8 cellular contexts compared by ENCODE assay signal in the genomic region with DNA sequence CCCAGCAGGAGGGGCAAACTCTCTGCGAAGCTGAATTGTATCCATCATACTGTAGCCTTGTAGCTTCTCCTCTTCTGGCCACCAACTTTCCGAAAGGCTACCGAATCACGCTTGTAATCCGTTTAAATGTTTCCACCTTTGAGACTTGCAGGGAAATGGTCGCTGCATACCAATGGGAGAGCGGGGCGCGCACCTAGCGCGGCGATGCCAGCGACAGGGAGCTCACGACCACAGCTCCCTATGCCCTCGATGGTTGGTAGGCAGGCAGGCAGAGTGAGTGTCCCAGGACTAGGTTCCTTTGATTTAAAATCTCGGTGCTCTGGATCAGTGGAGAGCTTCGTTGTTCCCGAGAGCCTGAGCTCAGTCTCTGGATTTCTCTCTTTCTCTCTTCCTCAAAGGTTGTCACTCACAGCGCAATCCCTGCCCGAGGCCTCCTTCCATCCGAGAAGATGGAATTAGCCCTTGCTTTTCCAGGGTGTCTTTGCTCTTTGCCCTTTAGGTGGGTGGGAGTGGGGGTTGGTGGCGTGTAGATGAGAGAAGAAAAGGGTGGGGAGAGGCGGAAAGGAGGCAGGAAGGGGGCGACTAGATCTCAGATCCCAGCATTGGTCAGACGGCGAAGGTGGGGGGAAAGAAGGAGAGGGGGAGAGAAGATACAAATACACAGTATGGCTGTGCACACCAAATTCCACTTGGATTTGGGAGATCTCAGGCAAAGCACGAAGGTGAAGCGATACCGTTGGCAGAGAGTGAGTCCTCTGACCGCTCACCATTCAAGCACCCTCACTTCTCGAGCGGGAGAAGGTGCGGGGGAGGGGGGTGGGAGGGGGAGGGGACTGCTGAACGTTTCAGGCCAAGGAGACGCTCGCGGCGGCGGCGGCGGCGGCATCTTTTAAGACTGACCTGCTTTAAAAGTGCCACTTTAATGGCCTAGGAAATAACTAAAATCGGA. TPM values are rescaled to one million over a fixed set of nuclear protein-coding genes. Genes with fewer than 3 reads are reported as not detected.
DNase-seq lines count a peak whose midpoint lies in the region; ATAC-seq and TF ChIP-seq lines count a peak whose summit lies in the region.

Gene SLITRK3, minus strand, starts transcription at position 757 of the 949 bp plus-strand sequence. CDS start 5,554 bp downstream, outside the sequence.

- H3K4me3 Mint-ChIP-seq in CD4-positive, alpha-beta T cell: peak within 1 kb of the TSS; percentile 21
- H3K4me3 Mint-ChIP-seq in CD14-positive monocyte: peak within 1 kb of the TSS in 1 of 2 donors; percentile 84

- peaks cover 3% of the 10 kb centered on the region in 2 donors for H3K4me1 ChIP-seq in esophagus (ENCODE audit: control insufficient read depth in 2 of 2, insufficient read depth in 2 of 2, low read length in 1 of 2)

- H3K36me3 ChIP-seq in esophagus (ENCODE audit: control insufficient read depth in 2 of 2, insufficient read depth in 2 of 2, low read length in 1 of 2) (no peaks in the 10 kb centered on the region), neural cell (ENCODE audit: insufficient read depth, low read length) (no peaks in the 10 kb centered on the region)

- intact Hi-C loops in CD4-positive, alpha-beta T cell (cut with DNase I, micrococcal nuclease): no loop called here
- intact Hi-C loops in CD14-positive monocyte (cut with micrococcal nuclease): no loop called here

- DNase-seq in CD4-positive, alpha-beta T cell: no peak
- DNase-seq in NCI-H146 (lab: John Stamatoyannopoulos, UW) (peak; percentile 61), CD14-positive monocyte (ENCODE audit: low spot score) (no peak), activated gamma-delta T cell (lab: John Stamatoyannopoulos, UW) (no peak)
- no peak for DNase-seq in stimulated activated CD4-positive, alpha-beta T cell treated with anti-CD3 and anti-CD28 coated beads, Interleukin-2, amount 100 ng/mL, for 48 hours

- H3K4me3 ChIP-seq in esophagus (ENCODE audit: low read depth in 1 of 2, low read length in 2 of 2): peak within 1 kb of the TSS; percentile 32 to 56
- peak within 1 kb of the TSS; percentile 73 for H3K4me3 ChIP-seq in neural cell (ENCODE audit: low read length)

- H3K4me1 Mint-ChIP-seq in CD4-positive, alpha-beta T cell (ENCODE audit: low read depth): peaks cover 30% of the 10 kb centered on the region
- H3K4me1 Mint-ChIP-seq in CD14-positive monocyte: peaks cover 17% of the 10 kb centered on the region

- no peak for TF ChIP-seq EP300 in neural cell (conservative IDR thresholded peaks at IDR 0.05; ENCODE audit: poor library complexity, severe bottlenecking)

- peaks cover 47% of the 10 kb centered on the region for H3K27me3 ChIP-seq in CD4-positive, alpha-beta T cell (ENCODE audit: control insufficient read depth, insufficient read depth, low read length)
- H3K27me3 ChIP-seq in esophagus (ENCODE audit: control insufficient read depth in 1 of 2, insufficient read depth in 2 of 2, low read length in 2 of 2) (peaks cover 0 to 16% of the 10 kb centered on the region in 2 donors), neural cell (ENCODE audit: insufficient read depth, low read depth, low read length) (peaks cover 56% of the 10 kb centered on the region)

- POLR2A ChIA-PET in CD4-positive, alpha-beta T cell (lab: Charles Lee): no interaction called here

- no peak for TF ChIP-seq CTCF in CD4-positive, alpha-beta T cell (IDR thresholded peaks at IDR 0.05)
- TF ChIP-seq CTCF in neural cell (IDR thresholded peaks at IDR 0.05; ENCODE audit: poor library complexity, severe bottlenecking) (no peak), CD14-positive monocyte (IDR thresholded peaks at IDR 0.05) (no peak)

- H3K27me3 Mint-ChIP-seq in CD4-positive, alpha-beta T cell: peaks cover 68% of the 10 kb centered on the region
- peaks cover 67 to 75% (median 73%) of the 10 kb centered on the region in 3 donors for H3K27me3 Mint-ChIP-seq in CD14-positive monocyte (ENCODE audit: low read depth in 3 of 3)

- peak within 1 kb of the TSS; percentile 35 for H2AFZ ChIP-seq in neural cell (ENCODE audit: low read depth, low read length)

- WGBS in esophagus, 2 donors: 5% methylated on average over 43 of the region's 43 CpGs

- no peak for ATAC-seq in CD4-positive, alpha-beta T cell (ENCODE audit: poor library complexity)
- ATAC-seq in GM18498 (IDR thresholded peaks at IDR 0.05; ENCODE audit: unreplicated experiment): no peak

- H3F3A ChIP-seq in neural cell (ENCODE audit: insufficient read depth, low read length, poor library complexity, severe bottlenecking): no peaks in the 10 kb centered on the region

- peaks cover 2% of the 10 kb centered on the region for H3K9me3 Mint-ChIP-seq in CD4-positive, alpha-beta T cell
- peaks cover 0 to 20% (median 10%) of the 10 kb centered on the region in 7 donors for H3K9me3 Mint-ChIP-seq in CD14-positive monocyte

- peak within 1 kb of the TSS; percentile 62 for H3K9ac ChIP-seq in neural cell (ENCODE audit: low read length)

- H3K4me2 ChIP-seq in neural cell (ENCODE audit: low read length): peak within 1 kb of the TSS; percentile 76

- H4K20me1 ChIP-seq in neural cell (ENCODE audit: insufficient read depth): no peaks in the 10 kb centered on the region

- no peaks in the 10 kb centered on the region for H3K36me3 Mint-ChIP-seq in CD4-positive, alpha-beta T cell (ENCODE audit: low read depth)
- no peaks in the 10 kb centered on the region for H3K36me3 Mint-ChIP-seq in CD14-positive monocyte

- H3K79me2 ChIP-seq in neural cell (replicated peaks; ENCODE audit: insufficient read depth, low read length): no peaks in the 10 kb centered on the region

- CTCF ChIA-PET in CD4-positive, alpha-beta T cell (lab: Charles Lee): no interaction called here

- no peaks in the 10 kb centered on the region for H3K9me2 ChIP-seq in neural cell (ENCODE audit: insufficient read depth, low read length)

- no peak within 1 kb of the TSS for H3K27ac ChIP-seq in CD4-positive, alpha-beta T cell (ENCODE audit: low read depth, low read length)
- peak within 1 kb of the TSS; percentile 20 to 21 for H3K27ac ChIP-seq in esophagus (ENCODE audit: low read depth in 2 of 2, low read length in 1 of 2)
- H3K27ac ChIP-seq in neural cell (ENCODE audit: low read length): peak within 1 kb of the TSS; percentile 27

- no peak for TF ChIP-seq RAD21 in neural cell (conservative IDR thresholded peaks at IDR 0.05)

- H3K9me3 ChIP-seq in CD4-positive, alpha-beta T cell (ENCODE audit: control insufficient read depth, low read length): no peaks in the 10 kb centered on the region
- H3K9me3 ChIP-seq in esophagus (ENCODE audit: control insufficient read depth in 2 of 2, insufficient read depth in 1 of 2, low read depth in 1 of 2, low read length in 1 of 2) (no peaks in the 10 kb centered on the region), neural cell (ENCODE audit: low read length) (no peaks in the 10 kb centered on the region)

- H3K27ac Mint-ChIP-seq in CD4-positive, alpha-beta T cell: no peak within 1 kb of the TSS
- peak within 1 kb of the TSS in 1 of 7 donors; percentile 52 for H3K27ac Mint-ChIP-seq in CD14-positive monocyte

TF ChIP-seq in neural cell, 6 proteins besides CTCF, POLR2A, EP300 and RAD21:
- TF ChIP-seq MXI1 (conservative IDR thresholded peaks at IDR 0.05; ENCODE audit: poor library complexity, severe bottlenecking) (peak; percentile 38), EZH2 (IDR thresholded peaks at IDR 0.05; ENCODE audit: borderline replicate concordance, insufficient read depth, low read length, poor library complexity, severe bottlenecking) (no peak), POLR2AphosphoS5 (IDR thresholded peaks at IDR 0.05) (peak; percentile 29), SMC3 (conservative IDR thresholded peaks at IDR 0.05; ENCODE audit: poor library complexity) (no peak), TAF1 (IDR thresholded peaks at IDR 0.05; ENCODE audit: low read depth) (peak; percentile 20)
- TF ChIP-seq, protein P1, sequence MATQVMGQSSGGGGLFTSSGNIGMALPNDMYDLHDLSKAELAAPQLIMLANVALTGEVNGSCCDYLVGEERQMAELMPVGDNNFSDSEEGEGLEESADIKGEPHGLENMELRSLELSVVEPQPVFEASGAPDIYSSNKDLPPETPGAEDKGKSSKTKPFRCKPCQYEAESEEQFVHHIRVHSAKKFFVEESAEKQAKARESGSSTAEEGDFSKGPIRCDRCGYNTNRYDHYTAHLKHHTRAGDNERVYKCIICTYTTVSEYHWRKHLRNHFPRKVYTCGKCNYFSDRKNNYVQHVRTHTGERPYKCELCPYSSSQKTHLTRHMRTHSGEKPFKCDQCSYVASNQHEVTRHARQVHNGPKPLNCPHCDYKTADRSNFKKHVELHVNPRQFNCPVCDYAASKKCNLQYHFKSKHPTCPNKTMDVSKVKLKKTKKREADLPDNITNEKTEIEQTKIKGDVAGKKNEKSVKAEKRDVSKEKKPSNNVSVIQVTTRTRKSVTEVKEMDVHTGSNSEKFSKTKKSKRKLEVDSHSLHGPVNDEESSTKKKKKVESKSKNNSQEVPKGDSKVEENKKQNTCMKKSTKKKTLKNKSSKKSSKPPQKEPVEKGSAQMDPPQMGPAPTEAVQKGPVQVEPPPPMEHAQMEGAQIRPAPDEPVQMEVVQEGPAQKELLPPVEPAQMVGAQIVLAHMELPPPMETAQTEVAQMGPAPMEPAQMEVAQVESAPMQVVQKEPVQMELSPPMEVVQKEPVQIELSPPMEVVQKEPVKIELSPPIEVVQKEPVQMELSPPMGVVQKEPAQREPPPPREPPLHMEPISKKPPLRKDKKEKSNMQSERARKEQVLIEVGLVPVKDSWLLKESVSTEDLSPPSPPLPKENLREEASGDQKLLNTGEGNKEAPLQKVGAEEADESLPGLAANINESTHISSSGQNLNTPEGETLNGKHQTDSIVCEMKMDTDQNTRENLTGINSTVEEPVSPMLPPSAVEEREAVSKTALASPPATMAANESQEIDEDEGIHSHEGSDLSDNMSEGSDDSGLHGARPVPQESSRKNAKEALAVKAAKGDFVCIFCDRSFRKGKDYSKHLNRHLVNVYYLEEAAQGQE (IDR thresholded peaks at IDR 0.05; ENCODE audit: borderline replicate concordance): no peak

RNA-seq across cellular contexts. Expression of gene SLITRK3, which starts in this region (rescaled TPM):
- not detected for total RNA-seq in CD4-positive, alpha-beta T cell
- polyA plus RNA-seq in esophagus: under 1 TPM; 0.14 to 0.94 TPM
- polyA plus RNA-seq in neural cell: 1.2 and 1.8 TPM in 2 replicates
- 5.9 and 6.3 TPM in 2 replicates for polyA minus RNA-seq in neural cell
- not detected for polyA plus RNA-seq in CD14-positive monocyte
